ENCODE assay signal across 22 cellular contexts in the genomic region with DNA sequence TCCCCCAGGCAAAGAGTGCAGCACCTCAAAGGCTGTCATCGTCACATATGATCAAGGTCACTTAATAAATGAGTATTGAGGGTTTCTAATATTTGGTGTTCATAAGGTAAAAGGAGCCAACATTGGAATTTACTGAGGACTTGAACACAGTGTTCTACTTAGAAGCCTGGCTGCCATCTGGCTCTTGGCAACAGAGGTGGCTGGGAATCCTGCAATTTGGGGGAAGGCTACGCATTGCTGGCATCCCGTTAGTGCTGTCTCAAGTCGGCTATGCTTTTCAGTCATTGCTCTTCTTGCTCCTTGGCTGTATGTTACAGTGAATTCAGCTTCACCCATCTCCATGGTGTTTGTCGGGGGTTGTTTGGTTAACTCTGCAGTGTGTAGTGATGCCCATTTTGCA. TPM values are rescaled to one million over a fixed set of nuclear protein-coding genes. Genes with fewer than 3 reads are reported as not detected.
DNase-seq lines count a peak whose midpoint lies in the region; ATAC-seq and TF ChIP-seq lines count a peak whose summit lies in the region.
"Had no signal": no experiment of that assay in that cellular context is flagged by ENCODE, and none has a peak within 500 bp of the region (broad histone marks: within the 10 kb centered on the region; RNA-seq: fewer than 3 reads in every experiment).

No MANE protein-coding gene starts in this region.

- no peaks in the 10 kb centered on the region for H3K4me1 Mint-ChIP-seq in activated T-helper 1 cell treated with anti-CD3 and anti-CD28 coated beads, Interleukin-12 subunit alpha, Interleukin-12 subunit beta, Interleukin-2, Interleukin-4 antibody, amounts not matched to agents 30 ng/mL and 10 ng/mL and 1 ng/mL, durations not matched to agents 14 hours and 24 hours and 36 hours (ENCODE audit: low read depth)
- H3K4me1 Mint-ChIP-seq: CD14-positive monocyte had no signal

- no peaks in the 10 kb centered on the region for H3K9me3 Mint-ChIP-seq in activated T-helper 1 cell treated with anti-CD3 and anti-CD28 coated beads, Interleukin-12 subunit alpha, Interleukin-12 subunit beta, Interleukin-2, Interleukin-4 antibody, amounts not matched to agents 30 ng/mL and 10 ng/mL and 1 ng/mL, durations not matched to agents 14 hours and 24 hours and 36 hours
- H3K9me3 Mint-ChIP-seq: CD4-positive, alpha-beta T cell; CD8-positive, alpha-beta memory T cell had no signal

- CTCF ChIA-PET in PC-3 (lab: Charles Lee) = no interaction called here

- no peak overlapping the region for H3K4me3 Mint-ChIP-seq in activated T-helper 1 cell treated with anti-CD3 and anti-CD28 coated beads, Interleukin-12 subunit alpha, Interleukin-12 subunit beta, Interleukin-2, Interleukin-4 antibody, amounts not matched to agents 30 ng/mL and 10 ng/mL and 1 ng/mL, durations not matched to agents 14 hours and 24 hours and 36 hours
- H3K4me3 Mint-ChIP-seq: CD14-positive monocyte; CD4-positive, alpha-beta T cell; CD8-positive, alpha-beta memory T cell had no signal

- H4K20me1 ChIP-seq in PC-3 (ENCODE audit: low read length) = no peaks in the 10 kb centered on the region
- H4K20me1 ChIP-seq: BLaER1 treated with 17β-estradiol and CSF1 and Interleukin-3, amounts not matched to agents 10 nM and 100 nM had no signal

- intact Hi-C loops in PC-3 (cut with micrococcal nuclease) = no loop called here
- intact Hi-C loops in activated T-helper 1 cell treated with anti-CD3 and anti-CD28 coated beads, Interleukin-12 subunit alpha, Interleukin-12 subunit beta, Interleukin-2, Interleukin-4 antibody, amounts not matched to agents 30 ng/mL and 10 ng/mL and 1 ng/mL, durations not matched to agents 14 hours and 24 hours and 36 hours (cut with micrococcal nuclease) = no loop called here

- POLR2A ChIA-PET in PC-3 (lab: Charles Lee; ENCODE audit: unreplicated experiment) = no interaction called here

- no peak overlapping the region for H3K9ac ChIP-seq in PC-3 (ENCODE audit: low read length)
- H3K9ac ChIP-seq: BLaER1 treated with 17β-estradiol and CSF1 and Interleukin-3, amounts not matched to agents 10 nM and 100 nM; GM23248 had no signal

- BruUV-seq in PC-3 (replicated peaks; lab: Mats Ljungman, UMichigan) = no TSS peak

- no peak overlapping the region for H3K27ac ChIP-seq in PC-3 (ENCODE audit: low read length)
- H3K27ac ChIP-seq: A549; BLaER1 treated with 17β-estradiol and CSF1 and Interleukin-3, amounts not matched to agents 10 nM and 100 nM; GM23248 had no signal

- H3K4me1 ChIP-seq in PC-3 (ENCODE audit: insufficient read depth, low read length) = no peaks in the 10 kb centered on the region
- H3K4me1 ChIP-seq: A549, BE2C had no signal

- no peak overlapping the region for H2AFZ ChIP-seq in PC-3 (ENCODE audit: low read length)
- H2AFZ ChIP-seq: GM23248 had no signal

- peaks cover 16% of the 10 kb centered on the region for H3K27me3 ChIP-seq in PC-3 (ENCODE audit: low read length)
- H3K27me3 ChIP-seq: BLaER1 treated with 17β-estradiol and CSF1 and Interleukin-3, amounts not matched to agents 10 nM and 100 nM had no signal

- H3K79me2 ChIP-seq in PC-3 (ENCODE audit: low read length) = no peaks in the 10 kb centered on the region

- no peaks in the 10 kb centered on the region for H3K9me3 ChIP-seq in PC-3 (ENCODE audit: low read length)
- H3K9me3 ChIP-seq: A549; BE2C; BLaER1 treated with 17β-estradiol and CSF1 and Interleukin-3, amounts not matched to agents 10 nM and 100 nM had no signal

- TF ChIP-seq CTCF in PC-3 (conservative IDR thresholded peaks at IDR 0.05; ENCODE audit: low read depth, low read length) = no peak

- H3K4me2 ChIP-seq in PC-3 (ENCODE audit: low read length) = no peak overlapping the region
- H3K4me2 ChIP-seq: A549; BLaER1 treated with 17β-estradiol and CSF1 and Interleukin-3, amounts not matched to agents 10 nM and 100 nM had no signal

- H3K27me3 Mint-ChIP-seq in activated T-helper 1 cell treated with anti-CD3 and anti-CD28 coated beads, Interleukin-12 subunit alpha, Interleukin-12 subunit beta, Interleukin-2, Interleukin-4 antibody, amounts not matched to agents 30 ng/mL and 10 ng/mL and 1 ng/mL, durations not matched to agents 14 hours and 24 hours and 36 hours (ENCODE audit: insufficient read depth) = peaks cover 17% of the 10 kb centered on the region
- H3K27me3 Mint-ChIP-seq: CD4-positive, alpha-beta T cell had no signal

- H3K4me3 ChIP-seq in PC-3 (ENCODE audit: low read length) = no peak overlapping the region
- H3K4me3 ChIP-seq: A549; BLaER1 treated with 17β-estradiol and CSF1 and Interleukin-3, amounts not matched to agents 10 nM and 100 nM; GM12878; GM23248 had no signal

- no peak for ATAC-seq in PC-3
- ATAC-seq: A549, GM12878 had no signal

- no peaks in the 10 kb centered on the region for H3K36me3 ChIP-seq in PC-3 (ENCODE audit: low read depth, low read length)
- H3K36me3 ChIP-seq: BE2C; BLaER1 treated with 17β-estradiol and CSF1 and Interleukin-3, amounts not matched to agents 10 nM and 100 nM had no signal

- H3K27ac Mint-ChIP-seq in activated T-helper 1 cell treated with anti-CD3 and anti-CD28 coated beads, Interleukin-12 subunit alpha, Interleukin-12 subunit beta, Interleukin-2, Interleukin-4 antibody, amounts not matched to agents 30 ng/mL and 10 ng/mL and 1 ng/mL, durations not matched to agents 14 hours and 24 hours and 36 hours = no peak overlapping the region
- H3K27ac Mint-ChIP-seq: CD14-positive monocyte; CD4-positive, alpha-beta T cell; CD8-positive, alpha-beta memory T cell had no signal

- in situ Hi-C loops in G401 (cut with HindIII; ENCODE audit: low sequenced_read_pairs) = no loop called here

- DNase-seq in DMS 273 (lab: John Stamatoyannopoulos, UW; ENCODE audit: unreplicated experiment) (peak; percentile 85), G401 (ENCODE audit: low spot score) (peak; percentile 31), occipital lobe (lab: John Stamatoyannopoulos, UW) (peak; percentile 10), PC-3 (no peak), NCI-H1436 (lab: John Stamatoyannopoulos, UW) (no peak)
- no peak for DNase-seq in activated T-helper 1 cell treated with anti-CD3 and anti-CD28 coated beads, Interleukin-12 subunit alpha, Interleukin-12 subunit beta, Interleukin-2, Interleukin-4 antibody, amounts not matched to agents 30 ng/mL and 10 ng/mL and 1 ng/mL, durations not matched to agents 14 hours and 24 hours and 36 hours (ENCODE audit: low spot score)
- DNase-seq: 8988T; ACHN; AML-193; BE2C; CD4-positive, alpha-beta T cell; CD8-positive, alpha-beta memory T cell; DMS153; DND-41; GDM1; GM23248; H7; HCEC 1CT had no signal

- no peaks in the 10 kb centered on the region; the same call in 1 of the 2 replicates for H3K9me2 ChIP-seq in PC-3 (replicated peaks; ENCODE audit: low read length)

- no peaks in the 10 kb centered on the region for H3K36me3 Mint-ChIP-seq in activated T-helper 1 cell treated with anti-CD3 and anti-CD28 coated beads, Interleukin-12 subunit alpha, Interleukin-12 subunit beta, Interleukin-2, Interleukin-4 antibody, amounts not matched to agents 30 ng/mL and 10 ng/mL and 1 ng/mL, durations not matched to agents 14 hours and 24 hours and 36 hours (ENCODE audit: low read depth)
- H3K36me3 Mint-ChIP-seq: CD14-positive monocyte; CD8-positive, alpha-beta memory T cell had no signal

- H3F3A ChIP-seq in PC-3 (ENCODE audit: low read length, unreplicated experiment) = no peaks in the 10 kb centered on the region

RNA-seq across cellular contexts. Expression of gene SLC24A4, which starts 13.0 kb away (rescaled TPM):
- not detected in 2 replicates for total RNA-seq in G401 (2014; rRNA removed; shearing (Covaris generic))
- total RNA-seq in occipital lobe = 0.31 TPM
- not detected in 2 replicates for total RNA-seq in PC-3 (2014; rRNA removed)
- total RNA-seq in activated T-helper 1 cell treated with anti-CD3 and anti-CD28 coated beads, Interleukin-12 subunit alpha, Interleukin-12 subunit beta, Interleukin-2, Interleukin-4 antibody, amounts not matched to agents 30 ng/mL and 10 ng/mL and 1 ng/mL, durations not matched to agents 14 hours and 24 hours and 36 hours = not detected in 2 replicates
- total RNA-seq: GM23248 had no signal

Comparison
In these comparisons a context has a peak if more than half of its experiments do, and no peak if none do; other contexts are left out.
1. DNase-seq: peak in DMS 273 (single experiment), G401 (single experiment) and occipital lobe (single experiment); none in PC-3 (single experiment), NCI-H1436 (single experiment) and activated T-helper 1 cell treated with anti-CD3 and anti-CD28 coated beads, Interleukin-12 subunit alpha, Interleukin-12 subunit beta, Interleukin-2, Interleukin-4 antibody, amounts not matched to agents 30 ng/mL and 10 ng/mL and 1 ng/mL, durations not matched to agents 14 hours and 24 hours and 36 hours (single experiment).